Comparison of ENCODE assay signal across 9 cellular contexts in the genomic region with DNA sequence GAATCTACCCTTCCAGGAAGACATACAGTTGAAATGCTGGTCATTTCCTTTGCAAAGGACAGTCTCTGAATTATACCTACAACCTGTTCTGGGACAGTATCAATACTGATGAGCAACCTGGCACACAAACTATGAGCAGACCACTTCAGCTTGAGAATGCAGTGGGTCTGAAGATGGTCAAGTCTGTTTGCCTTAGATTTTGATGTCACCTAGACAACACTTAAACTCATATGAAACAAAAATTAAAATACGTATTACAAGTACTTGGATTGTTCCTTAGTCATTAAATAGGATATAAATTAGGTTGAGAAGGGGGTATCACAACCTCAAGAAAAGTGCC. TPM values are rescaled to one million over a fixed set of nuclear protein-coding genes. Genes with fewer than 3 reads are reported as not detected.
DNase-seq lines count a peak whose midpoint lies in the region; ATAC-seq and TF ChIP-seq lines count a peak whose summit lies in the region.
"Had no signal": no experiment of that assay in that cellular context is flagged by ENCODE, and none has a peak within 500 bp of the region (broad histone marks: within the 10 kb centered on the region; RNA-seq: fewer than 3 reads in every experiment).

No MANE protein-coding gene starts in this region.

- no peaks in the 10 kb centered on the region for H3K9me2 ChIP-seq in SU-DHL-6 (replicated peaks; ENCODE audit: insufficient read depth, low read length)

- peaks cover 57% of the 10 kb centered on the region for H3K4me1 Mint-ChIP-seq in activated naive CD4-positive, alpha-beta T cell treated with anti-CD3 and anti-CD28 coated beads for 36 hours (ENCODE audit: low read depth)
- peaks cover 64% of the 10 kb centered on the region for H3K4me1 Mint-ChIP-seq in stimulated activated naive CD8-positive, alpha-beta T cell treated with anti-CD3 and anti-CD28 coated beads, Interleukin-15, amount 100 ng/mL, for 72 hours

- WGBS in gastroesophageal sphincter (ENCODE audit: low coverage in 1 of 2), 2 donors = 40 to 68% methylated on average over 1 of the region's 1 CpG
- 62 to 63% methylated on average over 1 of the region's 1 CpG for WGBS in upper lobe of left lung, 2 donors

- H3K9me3 Mint-ChIP-seq in activated naive CD4-positive, alpha-beta T cell treated with anti-CD3 and anti-CD28 coated beads for 36 hours = no peaks in the 10 kb centered on the region
- H3K9me3 Mint-ChIP-seq in stimulated activated naive CD8-positive, alpha-beta T cell treated with anti-CD3 and anti-CD28 coated beads, Interleukin-15, amount 100 ng/mL, for 72 hours = no peaks in the 10 kb centered on the region

- no peak for TF ChIP-seq POLR2A in gastroesophageal sphincter (IDR thresholded peaks at IDR 0.05)
- no peak for TF ChIP-seq POLR2A in upper lobe of left lung (IDR thresholded peaks at IDR 0.05)

- no peaks in the 10 kb centered on the region for H3K9me3 ChIP-seq in SU-DHL-6 (ENCODE audit: insufficient read depth, low read length)
- H3K9me3 ChIP-seq in gastroesophageal sphincter = no peaks in the 10 kb centered on the region
- H3K9me3 ChIP-seq in upper lobe of left lung = no peaks in the 10 kb centered on the region

- DNase-seq in activated naive CD4-positive, alpha-beta T cell treated with anti-CD3 and anti-CD28 coated beads for 36 hours = no peak
- no peak for DNase-seq in activated naive CD4-positive, alpha-beta T cell treated with Interleukin-2 at 50 U/mL for 16 hours
- DNase-seq in stimulated activated naive CD8-positive, alpha-beta T cell treated with anti-CD3 and anti-CD28 coated beads, Interleukin-15, amount 100 ng/mL, for 72 hours = no peak
- no peak for DNase-seq in 8988T
- DNase-seq in upper lobe of left lung = no peak
- DNase-seq: occipital lobe had no signal

- peak overlapping the region; percentile 98 for H3K4me2 ChIP-seq in SU-DHL-6 (ENCODE audit: low read depth, low read length, poor library complexity, severe bottlenecking)

- no peak overlapping the region for H2AFZ ChIP-seq in SU-DHL-6 (ENCODE audit: low read depth, low read length, severe bottlenecking)

- peak overlapping the region; percentile 98 for H3K27ac Mint-ChIP-seq in activated naive CD4-positive, alpha-beta T cell treated with anti-CD3 and anti-CD28 coated beads for 36 hours
- peak overlapping the region; percentile 67 to 97 for H3K27ac Mint-ChIP-seq in stimulated activated naive CD8-positive, alpha-beta T cell treated with anti-CD3 and anti-CD28 coated beads, Interleukin-15, amount 100 ng/mL, for 72 hours

- H3F3A ChIP-seq in SU-DHL-6 (ENCODE audit: insufficient read depth) = peaks cover 66% of the 10 kb centered on the region

- intact Hi-C loops in activated naive CD4-positive, alpha-beta T cell treated with anti-CD3 and anti-CD28 coated beads for 36 hours (cut with micrococcal nuclease) = no loop called here

- H4K20me1 ChIP-seq in SU-DHL-6 (ENCODE audit: low read depth, low read length) = peaks cover 19% of the 10 kb centered on the region

- ATAC-seq in gastroesophageal sphincter = no peak
- ATAC-seq in stimulated activated naive CD8-positive, alpha-beta T cell treated with anti-CD3 and anti-CD28 coated beads, Interleukin-15, amount 100 ng/mL, for 72 hours = no peak
- no peak for ATAC-seq in GM21786 (IDR thresholded peaks at IDR 0.05; ENCODE audit: unreplicated experiment)
- no peak for ATAC-seq in upper lobe of left lung (ENCODE audit: low FRiP score in 2 of 2)

- TF ChIP-seq EP300 in gastroesophageal sphincter (IDR thresholded peaks at IDR 0.05) (no peak), upper lobe of left lung (IDR thresholded peaks at IDR 0.05) (no peak)

- peak overlapping the region; percentile 94 for H3K4me3 Mint-ChIP-seq in activated naive CD4-positive, alpha-beta T cell treated with anti-CD3 and anti-CD28 coated beads for 36 hours
- peak overlapping the region; percentile 96 to 97 for H3K4me3 Mint-ChIP-seq in stimulated activated naive CD8-positive, alpha-beta T cell treated with anti-CD3 and anti-CD28 coated beads, Interleukin-15, amount 100 ng/mL, for 72 hours

- CTCF ChIA-PET in activated naive CD4-positive, alpha-beta T cell treated with anti-CD3 and anti-CD28 coated beads for 36 hours (lab: Charles Lee) = no interaction called here

- no peaks in the 10 kb centered on the region for H3K27me3 Mint-ChIP-seq in activated naive CD4-positive, alpha-beta T cell treated with anti-CD3 and anti-CD28 coated beads for 36 hours (ENCODE audit: low read depth)
- H3K27me3 Mint-ChIP-seq in stimulated activated naive CD8-positive, alpha-beta T cell treated with anti-CD3 and anti-CD28 coated beads, Interleukin-15, amount 100 ng/mL, for 72 hours = no peaks in the 10 kb centered on the region

- TF ChIP-seq CTCF in SU-DHL-6 (IDR thresholded peaks at IDR 0.05; ENCODE audit: insufficient read depth, low read length, poor library complexity, severe bottlenecking) = no peak
- TF ChIP-seq CTCF in gastroesophageal sphincter (IDR thresholded peaks at IDR 0.05) = no peak
- TF ChIP-seq CTCF in upper lobe of left lung (IDR thresholded peaks at IDR 0.05) = no peak

- H3K27ac ChIP-seq in SU-DHL-6 (ENCODE audit: low read depth, low read length) (peak overlapping the region; percentile 94; the same call in 1 of the 2 replicates), gastroesophageal sphincter (peak overlapping the region in 3 of 4 donors; percentile 48 to 99 (median 98)), upper lobe of left lung (peak overlapping the region in 2 of 4 donors; percentile 98 to 100)

- H3K36me3 ChIP-seq in SU-DHL-6 (ENCODE audit: low read length) = peaks cover 49% of the 10 kb centered on the region
- peaks cover 0 to 59% of the 10 kb centered on the region in 2 donors for H3K36me3 ChIP-seq in gastroesophageal sphincter
- H3K36me3 ChIP-seq in upper lobe of left lung = peaks cover 13 to 65% (median 42%) of the 10 kb centered on the region in 4 donors

- H3K9ac ChIP-seq in SU-DHL-6 (ENCODE audit: low read length) = 0 out of 2 replicates have a peak overlapping the region, but pooled peaks have one; percentile 100

- H3K4me1 ChIP-seq in gastroesophageal sphincter (peaks cover 3 to 75% (median 24%) of the 10 kb centered on the region in 3 donors), upper lobe of left lung (peaks cover 46 to 67% (median 57%) of the 10 kb centered on the region in 4 donors)

- H3K4me3 ChIP-seq in SU-DHL-6 (ENCODE audit: insufficient read depth, low read length, poor library complexity, severe bottlenecking) = no peak overlapping the region
- no peak overlapping the region for H3K4me3 ChIP-seq in gastroesophageal sphincter
- H3K4me3 ChIP-seq in upper lobe of left lung = peak overlapping the region in 1 of 4 donors; percentile 74

- peaks cover 81% of the 10 kb centered on the region for H3K79me2 ChIP-seq in SU-DHL-6 (ENCODE audit: insufficient read depth, low read length)

- H3K27me3 ChIP-seq in SU-DHL-6 (ENCODE audit: low read length) (no peaks in the 10 kb centered on the region), gastroesophageal sphincter (no peaks in the 10 kb centered on the region), upper lobe of left lung (no peaks in the 10 kb centered on the region)

- peaks cover 63% of the 10 kb centered on the region for H3K36me3 Mint-ChIP-seq in activated naive CD4-positive, alpha-beta T cell treated with anti-CD3 and anti-CD28 coated beads for 36 hours (ENCODE audit: low read depth)

RNA-seq across cellular contexts. Expression of gene SRSF2, which starts 3.5 kb away (rescaled TPM):
- 100 to 1,000 TPM; 241 to 263 TPM for total RNA-seq in activated naive CD4-positive, alpha-beta T cell treated with anti-CD3 and anti-CD28 coated beads for 36 hours
- total RNA-seq in gastroesophageal sphincter (100 to 1,000 TPM; 106 to 194 (median 148) TPM), upper lobe of left lung (100 to 1,000 TPM; 133 to 454 (median 211) TPM)

RNA-seq across cellular contexts. Expression of gene MFSD11, which starts 4.3 kb away (rescaled TPM):
- 10 to 100 TPM; 15.0 to 15.8 TPM for total RNA-seq in activated naive CD4-positive, alpha-beta T cell treated with anti-CD3 and anti-CD28 coated beads for 36 hours
- total RNA-seq in gastroesophageal sphincter = 10 to 100 TPM; 18.4 to 27.8 (median 20.9) TPM
- 10 to 100 TPM; 23.9 to 49.2 (median 34.4) TPM for total RNA-seq in upper lobe of left lung

RNA-seq across cellular contexts. Expression of gene METTL23, which starts 6.9 kb away (rescaled TPM):
- 10 to 100 TPM; 18.9 to 20.0 TPM for total RNA-seq in activated naive CD4-positive, alpha-beta T cell treated with anti-CD3 and anti-CD28 coated beads for 36 hours
- total RNA-seq in gastroesophageal sphincter (10 to 100 TPM; 19.2 to 52.6 (median 25.1) TPM), upper lobe of left lung (10 to 100 TPM; 13.6 to 38.9 (median 28.3) TPM)

RNA-seq across cellular contexts. Expression of gene JMJD6, which starts 7.2 kb away (rescaled TPM):
- total RNA-seq in activated naive CD4-positive, alpha-beta T cell treated with anti-CD3 and anti-CD28 coated beads for 36 hours = 10 to 100 TPM; 33.0 to 33.6 TPM
- total RNA-seq in gastroesophageal sphincter = 10 to 100 TPM; 39.0 to 53.8 (median 47.2) TPM
- 10 to 100 TPM; 23.3 to 63.9 (median 31.0) TPM for total RNA-seq in upper lobe of left lung

RNA-seq across cellular contexts. Expression of gene MXRA7, which starts 22.8 kb away (rescaled TPM):
- total RNA-seq in activated naive CD4-positive, alpha-beta T cell treated with anti-CD3 and anti-CD28 coated beads for 36 hours = 1 to 10 TPM; 3.8 to 4.2 TPM
- total RNA-seq in gastroesophageal sphincter = 100 to 1,000 TPM; 333 to 451 (median 412) TPM
- total RNA-seq in upper lobe of left lung = 100 to 1,000 TPM in 1 of 6 donors, 10 to 100 TPM in 5; 21.0 to 147 (median 73.5) TPM
